ENCODE assay signal across 8 cellular contexts in genomic region chr22:37817705-37818311, GRCh38. TPM values are rescaled to one million over a fixed set of nuclear protein-coding genes. Genes with fewer than 3 reads are reported as not detected.
DNase-seq lines count a peak whose midpoint lies in the region; ATAC-seq, FAIRE-seq and TF ChIP-seq lines count a peak whose summit lies in the region.

No MANE protein-coding gene starts in this region.

- FAIRE-seq in small intestine (lab: Jason Lieb, UNC), result no peak

- intact Hi-C loops in MCF 10A (cut with micrococcal nuclease), result loop anchor here (1.0 kb wide), 4 partner anchors 45 to 147 kb away; no protein-coding TSS in a partner anchor

- H3K27ac ChIP-seq in ACC112 (ENCODE audit: low read depth, low read length), result no peak overlapping the region
- H3K27ac ChIP-seq in VCaP, result peak overlapping the region; percentile 27; the same call in 1 of the 2 replicates
- H3K27ac ChIP-seq in small intestine (ENCODE audit: low read depth in 1 of 2, low read length in 1 of 2), result no peak overlapping the region

- H3K27ac Mint-ChIP-seq in MCF 10A (ENCODE audit: low read depth, unreplicated experiment) (no peak overlapping the region), immature natural killer cell (no peak overlapping the region)

- no peak for ATAC-seq in GM19035 (IDR thresholded peaks at IDR 0.05; ENCODE audit: unreplicated experiment)

- BruUV-seq in MCF 10A (replicated peaks; lab: Mats Ljungman, UMichigan), result no TSS peak

- no peaks in the 10 kb centered on the region for H3K27me3 Mint-ChIP-seq in MCF 10A (ENCODE audit: insufficient read depth, unreplicated experiment)
- H3K27me3 Mint-ChIP-seq in immature natural killer cell (ENCODE audit: low read depth in 3 of 3), result peaks cover 5 to 8% (median 8%) of the 10 kb centered on the region in 3 donors

- H3K4me3 Mint-ChIP-seq in MCF 10A (ENCODE audit: unreplicated experiment), result no peak overlapping the region
- peak overlapping the region; percentile 47 to 61 (median 55) for H3K4me3 Mint-ChIP-seq in immature natural killer cell

- H3K4me3 ChIP-seq in ACC112 (ENCODE audit: low read depth, low read length) (peak overlapping the region; percentile 66), small intestine (ENCODE audit: low read depth in 1 of 2, low read length in 2 of 2) (no peak overlapping the region)

- H3K79me2 ChIP-seq in ACC112 (ENCODE audit: control insufficient read depth, insufficient read depth, low read length, unreplicated experiment), result no peaks in the 10 kb centered on the region

- DNase-seq in GM20000 (ENCODE audit: low spot score) (peak; percentile 94), NCI-H2029 treated with DMSO at 0.1 percent for 48 hours (lab: John Stamatoyannopoulos, UW) (peak; percentile 32), MCF 10A (ENCODE audit: unreplicated experiment) (peak; percentile 71), immature natural killer cell (peak; percentile 74 to 80 (median 77)), small intestine (peak; percentile 76)

- H3K9me3 ChIP-seq in small intestine (ENCODE audit: control insufficient read depth, low read depth), result no peaks in the 10 kb centered on the region

- peak; percentile 92 for TF ChIP-seq CTCF in GM20000 (IDR thresholded peaks at IDR 0.05; ENCODE audit: extremely low read depth, missing control alignments)
- TF ChIP-seq CTCF in VCaP (conservative IDR thresholded peaks at IDR 0.05), result peak; percentile 95
- peak; percentile 92 for TF ChIP-seq CTCF in MCF 10A (IDR thresholded peaks at IDR 0.05; ENCODE audit: unreplicated experiment)

- H2AFZ ChIP-seq in ACC112 (ENCODE audit: low read length, unreplicated experiment), result peak overlapping the region; percentile 13

- H3K27me3 ChIP-seq in ACC112 (ENCODE audit: insufficient read depth, low read length) (no peaks in the 10 kb centered on the region), small intestine (ENCODE audit: control insufficient read depth in 2 of 2, insufficient read depth in 2 of 2, low read length in 2 of 2) (no peaks in the 10 kb centered on the region)

- H3K9me3 Mint-ChIP-seq in MCF 10A (ENCODE audit: unreplicated experiment) (no peaks in the 10 kb centered on the region), immature natural killer cell (no peaks in the 10 kb centered on the region)

- H3K4me1 Mint-ChIP-seq in MCF 10A (ENCODE audit: insufficient read depth, unreplicated experiment) (peaks cover 6% of the 10 kb centered on the region), immature natural killer cell (peaks cover 11 to 16% of the 10 kb centered on the region in 2 donors)

- CTCF ChIA-PET in MCF 10A (lab: Yijun Ruan, JAX), result interaction anchor here (0.6 to 5.7 kb wide), 38 partner anchors 8 to 1385 kb away, joined by 3 to 60 read pairs (median 4); partner anchors contain the start of genes ANKRD54 and GCAT

- H3K36me3 ChIP-seq in ACC112 (ENCODE audit: insufficient read depth, low read length) (no peaks in the 10 kb centered on the region), small intestine (ENCODE audit: control insufficient read depth in 2 of 2, insufficient read depth in 2 of 2, low read length in 2 of 2) (no peaks in the 10 kb centered on the region)

- H3K4me1 ChIP-seq in ACC112 (ENCODE audit: control insufficient read depth, insufficient read depth, low read length, unreplicated experiment) (no peaks in the 10 kb centered on the region), small intestine (ENCODE audit: control insufficient read depth in 2 of 2, insufficient read depth in 1 of 2, low read depth in 1 of 2, low read length in 1 of 2) (peaks cover 0 to 5% of the 10 kb centered on the region in 2 donors)

- POLR2A ChIA-PET in MCF 10A (lab: Yijun Ruan, JAX), result interaction anchor here (0.8 to 3.9 kb wide), 4 partner anchors 9 to 148 kb away, joined by 3 to 20 read pairs (median 4); partner anchors contain the start of genes ANKRD54 and GCAT

- WGBS in small intestine, 3 donors, result 1 to 6% (median 2%) methylated on average over 25 to 27 of the region's 27 CpGs

- H3K36me3 Mint-ChIP-seq in MCF 10A (ENCODE audit: insufficient read depth, unreplicated experiment) (no peaks in the 10 kb centered on the region), immature natural killer cell (no peaks in the 10 kb centered on the region)

RNA-seq across cellular contexts. Expression of gene GALR3, which starts 5.4 kb away (rescaled TPM):
- total RNA-seq in MCF 10A (2022), result 0.26 and 0.27 TPM in 2 replicates
- polyA plus RNA-seq in immature natural killer cell (not detected), small intestine (not detected)

RNA-seq across cellular contexts. Expression of gene GCAT, which starts 10.1 kb away (rescaled TPM):
- total RNA-seq in MCF 10A (2022), result 21.5 and 32.8 TPM in 2 replicates
- under 1 TPM in 2 of 3 donors, not detected in 1; 0.64 to 0.71 TPM for polyA plus RNA-seq in immature natural killer cell
- 10 to 100 TPM in 1 of 3 donors, 1 to 10 TPM in 2; 2.9 to 12.3 (median 6.8) TPM for polyA plus RNA-seq in small intestine

RNA-seq across cellular contexts. Expression of gene ANKRD54, which starts 26.3 kb away (rescaled TPM):
- total RNA-seq in MCF 10A (2022), result 26.0 and 26.7 TPM in 2 replicates
- polyA plus RNA-seq in immature natural killer cell (10 to 100 TPM in 2 of 3 donors, 1 to 10 TPM in 1; 6.2 to 15.8 (median 12.4) TPM), small intestine (10 to 100 TPM; 15.4 to 21.7 (median 19.6) TPM)

RNA-seq across cellular contexts. Expression of gene EIF3L, which starts 31.4 kb away (rescaled TPM):
- 395 and 505 TPM in 2 replicates for total RNA-seq in MCF 10A (2022)
- polyA plus RNA-seq in immature natural killer cell (100 to 1,000 TPM; 167 to 215 (median 185) TPM), small intestine (100 to 1,000 TPM; 176 to 381 (median 266) TPM)

Comparison
In these comparisons a context has a peak if more than half of its experiments do, and no peak if none do; other contexts are left out.
1. DNase-seq: peak in every context shown above with its lines; median percentile 94 in GM20000; 77 in immature natural killer cell; 76 in small intestine; 71 in MCF 10A; 32 in NCI-H2029 treated with DMSO at 0.1 percent for 48 hours.